25 cellular contexts compared by ENCODE assay signal in the genomic region with DNA sequence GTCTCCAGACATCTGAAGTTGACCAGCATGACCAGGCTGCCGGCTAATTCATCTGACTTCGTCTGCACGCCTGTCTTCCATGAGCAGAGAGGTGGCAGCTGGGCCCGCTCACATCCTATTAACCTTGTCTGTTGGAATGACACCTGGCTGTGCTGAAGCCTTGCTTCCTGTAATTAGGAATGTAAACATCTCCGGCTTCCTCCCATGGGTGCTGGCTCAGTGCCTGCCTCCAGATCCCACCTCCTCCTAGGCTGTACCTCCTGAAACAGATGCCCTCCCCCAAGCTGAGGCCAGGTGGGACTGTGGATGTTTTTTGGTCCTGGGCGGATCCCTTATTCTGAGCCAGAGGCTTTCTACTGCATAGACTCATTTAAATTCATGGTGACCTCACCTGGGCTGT.
DNase-seq lines count a peak whose midpoint lies in the region; ATAC-seq lines count a peak whose summit lies in the region.
"Had no signal": no experiment of that assay in that cellular context is flagged by ENCODE, and none has a peak within 500 bp of the region (broad histone marks: within the 10 kb centered on the region; RNA-seq: fewer than 3 reads in every experiment).

No MANE protein-coding gene starts in this region.

- no peak overlapping the region for H4K91ac ChIP-seq in neuronal stem cell (ENCODE audit: low read depth, low read length, poor library complexity)

- no peaks in the 10 kb centered on the region for H3K27me3 ChIP-seq in neuronal stem cell (ENCODE audit: control insufficient read depth in 3 of 3, insufficient read depth in 3 of 3, low read depth in 1 of 3, low read length in 3 of 3)
- H3K27me3 ChIP-seq: brain microvascular endothelial cell had no signal

- H3K27ac ChIP-seq in neuronal stem cell (replicated peaks; ENCODE audit: low read length): no peak overlapping the region
- H3K27ac ChIP-seq: 22Rv1, brain microvascular endothelial cell, epithelial cell of prostate, SK-N-MC had no signal

- no peaks in the 10 kb centered on the region for H3K9me3 ChIP-seq in neuronal stem cell (replicated peaks in 1 of 2; ENCODE audit: control insufficient read depth in 2 of 2, insufficient read depth in 1 of 2, low read depth in 1 of 2, low read length in 2 of 2)

- H3K14ac ChIP-seq in neuronal stem cell (ENCODE audit: low read length): no peak overlapping the region

- no peak overlapping the region for H2BK5ac ChIP-seq in neuronal stem cell (ENCODE audit: low read length)

- H2BK12ac ChIP-seq in neuronal stem cell (ENCODE audit: low read length): no peak overlapping the region

- H3K4me1 ChIP-seq in neuronal stem cell (ENCODE audit: control insufficient read depth in 2 of 2, insufficient read depth in 1 of 2, low read depth in 1 of 2, low read length in 2 of 2): no peaks in the 10 kb centered on the region

- ATAC-seq in HG02763 (IDR thresholded peaks at IDR 0.05; ENCODE audit: unreplicated experiment) (no peak), Right ventricle myocardium inferior (no peak)
- ATAC-seq: activated CD8-positive, alpha-beta memory T cell treated with anti-CD3 and anti-CD28 coated beads, Interleukin-2, amount 10 ng/mL, durations not matched to agents 7 days and 5 days; activated T-cell treated with anti-CD3 and anti-CD28 coated beads, Interleukin-2, amount 50 U/mL, for 72 hours; left colon had no signal

- H3K4me2 ChIP-seq in neuronal stem cell (ENCODE audit: insufficient read depth, low read length, poor library complexity, severe bottlenecking): no peak overlapping the region

- no peak overlapping the region for H2AK5ac ChIP-seq in neuronal stem cell (ENCODE audit: low read depth, low read length)

- no CpG with 5 or more reads among the region's 6 CpGs for WGBS in neuronal stem cell (ENCODE audit: extremely low coverage in 2 of 2, insufficient read length in 2 of 2, insufficient replicate concordance in 1 of 2), 2 donors

- intact Hi-C loops in Right ventricle myocardium inferior (cut with DNase I): no loop called here

- H3K4me3 ChIP-seq in neuronal stem cell (ENCODE audit: low read length in 2 of 2): no peak overlapping the region
- H3K4me3 ChIP-seq: SK-N-MC had no signal

- H3K9ac ChIP-seq in neuronal stem cell (ENCODE audit: low read depth, low read length, poor library complexity): peak overlapping the region; percentile 13

- no peak overlapping the region for H2AFZ ChIP-seq in neuronal stem cell (ENCODE audit: low read length)

- no peak overlapping the region for H3K4ac ChIP-seq in neuronal stem cell (ENCODE audit: low read length)

- H3K79me1 ChIP-seq in neuronal stem cell (ENCODE audit: low read depth, low read length): no peaks in the 10 kb centered on the region

- H3K36me3 ChIP-seq in neuronal stem cell (replicated peaks in 1 of 2; ENCODE audit: control insufficient read depth in 2 of 2, insufficient read depth in 2 of 2, low read length in 2 of 2): no peaks in the 10 kb centered on the region
- H3K36me3 ChIP-seq: brain microvascular endothelial cell had no signal

- H2BK120ac ChIP-seq in neuronal stem cell (ENCODE audit: low read depth, low read length): no peak overlapping the region

- peak in 2 of 3 experiments; percentile 4 to 8 for DNase-seq in NCI-H1417 (lab: John Stamatoyannopoulos, UW)
- DNase-seq in NCI-H1417 treated with DMSO at 0.1 percent for 48 hours (lab: John Stamatoyannopoulos, UW): no peak
- DNase-seq in NCI-H510A (lab: John Stamatoyannopoulos, UW): peak; percentile 93
- DNase-seq in SW480 (ENCODE audit: low spot score): peak; percentile 84
- DNase-seq in neuronal stem cell (ENCODE audit: low spot score): no peak
- DNase-seq in HuH-7.5 (ENCODE audit: low spot score): no peak
- DNase-seq in Right ventricle myocardium inferior (ENCODE audit: missing footprints): no peak
- DNase-seq: activated CD4-positive, alpha-beta T cell treated with anti-CD3 and anti-CD28 coated beads, Interleukin-2, amount 50 U/mL, for 1 hour; activated CD8-positive, alpha-beta memory T cell treated with anti-CD3 and anti-CD28 coated beads, Interleukin-2, amount 10 ng/mL, durations not matched to agents 7 days and 5 days; activated naive CD4-positive, alpha-beta T cell treated with anti-CD3 and anti-CD28 coated beads for 36 hours; activated T-cell treated with anti-CD3 and anti-CD28 coated beads, Interleukin-2, amount 50 U/mL, for 72 hours; brain microvascular endothelial cell; CD4-positive, CD25-positive, alpha-beta regulatory T cell; head of caudate nucleus; KG1; left colon; naive B cell; occipital lobe; small intestine; stimulated activated CD4-positive, alpha-beta T cell treated with anti-CD3 and anti-CD28 coated beads, Interleukin-2, amount 100 ng/mL, for 24 hours; T-helper 2 cell had no signal

- no peak overlapping the region for H4K8ac ChIP-seq in neuronal stem cell (ENCODE audit: low read depth, low read length)

- H3K18ac ChIP-seq in neuronal stem cell (ENCODE audit: low read length): no peak overlapping the region

- H3K23ac ChIP-seq in neuronal stem cell (ENCODE audit: low read depth, low read length, poor library complexity): no peak overlapping the region

- no peak overlapping the region for H2BK15ac ChIP-seq in neuronal stem cell (ENCODE audit: low read length)

Comparison
In these comparisons a context has a peak if more than half of its experiments do, and no peak if none do; other contexts are left out.
1. DNase-seq: peak in NCI-H1417 (2 of 3), NCI-H510A (single experiment) and SW480 (single experiment); none in NCI-H1417 treated with DMSO at 0.1 percent for 48 hours (single experiment), neuronal stem cell (single experiment), HuH-7.5 (single experiment) and Right ventricle myocardium inferior (single experiment).